8 cellular contexts compared by ENCODE assay signal in the genomic region with DNA sequence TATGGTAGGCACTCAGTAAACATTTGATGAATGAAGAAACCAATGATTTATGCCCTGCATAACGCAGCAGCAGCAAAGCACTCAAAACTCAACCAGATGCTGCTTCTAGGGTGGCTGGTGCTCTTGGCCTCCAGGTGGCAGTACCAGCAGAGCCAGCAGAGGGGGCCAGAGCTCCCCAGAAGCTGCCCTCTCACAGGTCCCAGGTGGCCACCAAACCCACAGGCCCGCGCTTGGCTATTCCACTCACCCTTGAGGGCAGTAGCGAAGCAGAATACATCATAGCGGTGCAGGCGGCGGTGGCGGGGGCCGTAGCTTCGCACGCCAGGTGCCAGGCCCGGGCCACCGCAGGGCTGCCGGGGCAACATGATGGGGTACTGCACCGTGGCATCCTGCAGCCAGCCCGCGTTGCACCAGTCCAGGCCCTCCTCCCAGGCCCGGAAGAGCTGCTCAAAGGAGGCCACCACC. TPM values are rescaled to one million over a fixed set of nuclear protein-coding genes. Genes with fewer than 3 reads are reported as not detected.
DNase-seq lines count a peak whose midpoint lies in the region; ATAC-seq and TF ChIP-seq lines count a peak whose summit lies in the region.

No MANE protein-coding gene starts in this region.

- peak; percentile 35 for TF ChIP-seq CTCF in CD8-positive, alpha-beta T cell (IDR thresholded peaks at IDR 0.05)
- TF ChIP-seq CTCF in NB4 (IDR thresholded peaks at IDR 0.05; ENCODE audit: low read depth, low read length) (peak; percentile 95), WI38 (IDR thresholded peaks at IDR 0.05; ENCODE audit: low read depth, low read length) (peak; percentile 88), epithelial cell of proximal tubule (conservative IDR thresholded peaks at IDR 0.05; ENCODE audit: low read depth, low read length) (peak; percentile 86), neural progenitor cell (IDR thresholded peaks at IDR 0.05) (peak; percentile 81)

- DNase-seq in CD8-positive, alpha-beta T cell = peak in 4 of 7 experiments; percentile 6 to 52 (median 24)
- DNase-seq in NB4 (ENCODE audit: low read depth) (peak; percentile 74), epithelial cell of proximal tubule (ENCODE audit: low read depth) (no peak), neural progenitor cell (ENCODE audit: low spot score) (peak; percentile 82), NCI-H187 (lab: John Stamatoyannopoulos, UW) (no peak)

- H4K20me1 ChIP-seq in neural progenitor cell (ENCODE audit: low read depth) = no peaks in the 10 kb centered on the region

- no peaks in the 10 kb centered on the region for H3F3A ChIP-seq in neural progenitor cell (ENCODE audit: low read depth)

- CTCF ChIA-PET in CD8-positive, alpha-beta T cell (lab: Charles Lee) = interaction anchor here (0.6 to 2.4 kb wide), 13 partner anchors 9 to 408 kb away, joined by 3 to 12 read pairs (median 3); a partner anchor contains a TSS

- no peak overlapping the region for H3K27ac Mint-ChIP-seq in CD8-positive, alpha-beta T cell
- no peak overlapping the region for H3K27ac Mint-ChIP-seq in neural progenitor cell

- H3K4me1 ChIP-seq in CD8-positive, alpha-beta T cell (ENCODE audit: insufficient read depth, low read length) = no peaks in the 10 kb centered on the region
- H3K4me1 ChIP-seq in neural progenitor cell = no peaks in the 10 kb centered on the region

- peaks cover 10% of the 10 kb centered on the region for H3K36me3 ChIP-seq in CD8-positive, alpha-beta T cell (ENCODE audit: insufficient read depth, low read length)
- H3K36me3 ChIP-seq in neural progenitor cell = no peaks in the 10 kb centered on the region

- intact Hi-C loops in CD8-positive, alpha-beta T cell (cut with DNase I, micrococcal nuclease) = loop anchor here in 1 of 2 experiments (5.0 kb wide), 1 partner anchor 256 kb away; a partner anchor contains a TSS

- POLR2A ChIA-PET in CD8-positive, alpha-beta T cell (lab: Charles Lee) = interaction anchor here (1.0 kb wide), 1 partner anchor 244 kb away, joined by 3 read pairs; no protein-coding TSS in a partner anchor

- no peak overlapping the region for H3K27ac ChIP-seq in CD8-positive, alpha-beta T cell (ENCODE audit: low read depth, low read length)
- no peak overlapping the region for H3K27ac ChIP-seq in neural progenitor cell

- peaks cover 70% of the 10 kb centered on the region for H3K36me3 Mint-ChIP-seq in CD8-positive, alpha-beta T cell
- H3K36me3 Mint-ChIP-seq in neural progenitor cell = no peaks in the 10 kb centered on the region

- no peak overlapping the region for H3K4me3 ChIP-seq in CD8-positive, alpha-beta T cell (ENCODE audit: low read depth, low read length)
- H3K4me3 ChIP-seq in NB4 (ENCODE audit: low read depth, low read length) (no peak overlapping the region), WI38 (ENCODE audit: low read depth, low read length) (no peak overlapping the region), epithelial cell of proximal tubule (ENCODE audit: low read depth, low read length) (no peak overlapping the region), neural progenitor cell (no peak overlapping the region)

- H3K9ac ChIP-seq in neural progenitor cell = no peak overlapping the region

- H3K4me2 ChIP-seq in neural progenitor cell = no peak overlapping the region

- H3K9me3 ChIP-seq in CD8-positive, alpha-beta T cell (ENCODE audit: low read length) = no peaks in the 10 kb centered on the region
- H3K9me3 ChIP-seq in neural progenitor cell (ENCODE audit: low read depth) = no peaks in the 10 kb centered on the region

- TF ChIP-seq POLR2A in NB4 (IDR thresholded peaks at IDR 0.05; ENCODE audit: extremely low read depth, insufficient read length) = no peak

- H3K9me3 Mint-ChIP-seq in CD8-positive, alpha-beta T cell = no peaks in the 10 kb centered on the region
- H3K9me3 Mint-ChIP-seq in neural progenitor cell = no peaks in the 10 kb centered on the region

- H3K79me2 ChIP-seq in neural progenitor cell (ENCODE audit: low read depth) = no peaks in the 10 kb centered on the region

- peak overlapping the region; percentile 89 for H2AFZ ChIP-seq in neural progenitor cell (replicated peaks)

- H3K4me1 Mint-ChIP-seq in CD8-positive, alpha-beta T cell (ENCODE audit: low read depth) = peaks cover 3% of the 10 kb centered on the region
- H3K4me1 Mint-ChIP-seq in neural progenitor cell = no peaks in the 10 kb centered on the region

- peak; percentile 61 for ATAC-seq in CD8-positive, alpha-beta T cell
- ATAC-seq in GM18907 (IDR thresholded peaks at IDR 0.05; ENCODE audit: unreplicated experiment) (peak; percentile 70), HG03108 (IDR thresholded peaks at IDR 0.05; ENCODE audit: unreplicated experiment) (no peak)

- no peaks in the 10 kb centered on the region for H3K27me3 Mint-ChIP-seq in CD8-positive, alpha-beta T cell (ENCODE audit: low read depth)
- H3K27me3 Mint-ChIP-seq in neural progenitor cell (ENCODE audit: insufficient read depth, low read depth) = peaks cover under 1% of the 10 kb centered on the region

- no peaks in the 10 kb centered on the region for H3K27me3 ChIP-seq in CD8-positive, alpha-beta T cell (ENCODE audit: insufficient read depth, low read length)
- H3K27me3 ChIP-seq in neural progenitor cell = no peaks in the 10 kb centered on the region

- H3K4me3 Mint-ChIP-seq in CD8-positive, alpha-beta T cell = no peak overlapping the region
- H3K4me3 Mint-ChIP-seq in neural progenitor cell = no peak overlapping the region

RNA-seq across cellular contexts. Expression of a gene that starts 16.6 kb away (rescaled TPM):
- total RNA-seq in CD8-positive, alpha-beta T cell = 10 to 100 TPM; 70.2 to 71.3 TPM
- total RNA-seq in epithelial cell of proximal tubule (21.9 and 25.3 TPM in 2 replicates), neural progenitor cell (ENCODE audit: low replicate concordance) (2.7 and 9.5 TPM in 2 replicates)

RNA-seq across cellular contexts. Expression of a gene that starts 34.4 kb away (rescaled TPM):
- 10 to 100 TPM; 62.9 to 70.0 TPM for total RNA-seq in CD8-positive, alpha-beta T cell
- total RNA-seq in epithelial cell of proximal tubule (68.9 and 135 TPM in 2 replicates), neural progenitor cell (ENCODE audit: low replicate concordance) (92.6 and 124 TPM in 2 replicates)

Comparison
In these comparisons a context has a peak if more than half of its experiments do, and no peak if none do; other contexts are left out.
1. DNase-seq: peak in CD8-positive, alpha-beta T cell (4 of 7), NB4 (single experiment) and neural progenitor cell (single experiment); none in epithelial cell of proximal tubule (single experiment) and NCI-H187 (0 of 2).
2. CTCF ChIP-seq: peak in every context shown above with its lines; median percentile 95 in NB4; 88 in WI38; 86 in epithelial cell of proximal tubule; 81 in neural progenitor cell; 35 in CD8-positive, alpha-beta T cell.